In genomic region chr6:20061952-20062351, GRCh38 we compare ENCODE assay signal across 18 cellular contexts.
DNase-seq lines count a peak whose midpoint lies in the region; ATAC-seq, FAIRE-seq and TF ChIP-seq lines count a peak whose summit lies in the region.
"Had no signal": no experiment of that assay in that cellular context is flagged by ENCODE, and none has a peak within 500 bp of the region (broad histone marks: within the 10 kb centered on the region; RNA-seq: fewer than 3 reads in every experiment).

No MANE protein-coding gene starts in this region.

- H3K4me3 Mint-ChIP-seq in activated CD4-positive, alpha-beta T cell treated with anti-CD3 and anti-CD28 coated beads, Interleukin-2, amount 10 ng/mL, durations not matched to agents 7 days and 5 days = no peak overlapping the region
- H3K4me3 Mint-ChIP-seq in activated CD4-positive, alpha-beta T cell treated with anti-CD3 and anti-CD28 coated beads for 36 hours = no peak overlapping the region
- peak overlapping the region; percentile 47 for H3K4me3 Mint-ChIP-seq in natural killer cell
- H3K4me3 Mint-ChIP-seq: CD14-positive monocyte; central memory CD8-positive, alpha-beta T cell; type B pancreatic cell had no signal

- no peak for ATAC-seq in activated CD4-positive, alpha-beta T cell treated with anti-CD3 and anti-CD28 coated beads for 36 hours
- ATAC-seq in GM21528 (IDR thresholded peaks at IDR 0.05; ENCODE audit: low FRiP score, unreplicated experiment) = peak; percentile 91
- peak; percentile 73 for ATAC-seq in HG03135 (IDR thresholded peaks at IDR 0.05; ENCODE audit: unreplicated experiment)
- ATAC-seq in natural killer cell = peak in 1 of 3 donors; percentile 53
- ATAC-seq: Right ventricle myocardium inferior had no signal

- no peaks in the 10 kb centered on the region for H3K36me3 Mint-ChIP-seq in activated CD4-positive, alpha-beta T cell treated with anti-CD3 and anti-CD28 coated beads, Interleukin-2, amount 10 ng/mL, durations not matched to agents 7 days and 5 days (ENCODE audit: low read depth)
- H3K36me3 Mint-ChIP-seq in activated CD4-positive, alpha-beta T cell treated with anti-CD3 and anti-CD28 coated beads for 36 hours (ENCODE audit: low read depth) = no peaks in the 10 kb centered on the region
- H3K36me3 Mint-ChIP-seq in natural killer cell = no peaks in the 10 kb centered on the region
- H3K36me3 Mint-ChIP-seq: CD14-positive monocyte, type B pancreatic cell had no signal

- peak overlapping the region; percentile 2 for H3K27ac Mint-ChIP-seq in activated CD4-positive, alpha-beta T cell treated with anti-CD3 and anti-CD28 coated beads, Interleukin-2, amount 10 ng/mL, durations not matched to agents 7 days and 5 days
- no peak overlapping the region for H3K27ac Mint-ChIP-seq in activated CD4-positive, alpha-beta T cell treated with anti-CD3 and anti-CD28 coated beads for 36 hours
- peak overlapping the region; percentile 13 to 63 for H3K27ac Mint-ChIP-seq in natural killer cell
- H3K27ac Mint-ChIP-seq: CD14-positive monocyte, type B pancreatic cell had no signal

- H3K9me3 Mint-ChIP-seq in activated CD4-positive, alpha-beta T cell treated with anti-CD3 and anti-CD28 coated beads, Interleukin-2, amount 10 ng/mL, durations not matched to agents 7 days and 5 days = no peaks in the 10 kb centered on the region
- H3K9me3 Mint-ChIP-seq in activated CD4-positive, alpha-beta T cell treated with anti-CD3 and anti-CD28 coated beads for 36 hours (ENCODE audit: low read depth) = no peaks in the 10 kb centered on the region
- no peaks in the 10 kb centered on the region for H3K9me3 Mint-ChIP-seq in natural killer cell
- H3K9me3 Mint-ChIP-seq: central memory CD8-positive, alpha-beta T cell had no signal

- CTCF ChIA-PET in activated CD4-positive, alpha-beta T cell treated with anti-CD3 and anti-CD28 coated beads, Interleukin-2, amount 10 ng/mL, durations not matched to agents 7 days and 5 days (lab: Charles Lee) = interaction anchor here (1.0 kb wide), 1 partner anchor 30 kb away, joined by 3 read pairs; no protein-coding TSS in a partner anchor
- CTCF ChIA-PET in activated CD4-positive, alpha-beta T cell treated with anti-CD3 and anti-CD28 coated beads for 36 hours (lab: Charles Lee) = interaction anchor here (0.6 to 0.8 kb wide), 2 partner anchors 65 to 141 kb away, joined by 3 read pairs; no protein-coding TSS in a partner anchor

- FAIRE-seq in frontal cortex (lab: Jason Lieb, UNC) = no peak
- FAIRE-seq: GM12891, keratinocyte had no signal

- no peak for TF ChIP-seq CTCF in natural killer cell (IDR thresholded peaks at IDR 0.05)

- no peaks in the 10 kb centered on the region for H3K27me3 Mint-ChIP-seq in activated CD4-positive, alpha-beta T cell treated with anti-CD3 and anti-CD28 coated beads, Interleukin-2, amount 10 ng/mL, durations not matched to agents 7 days and 5 days
- H3K27me3 Mint-ChIP-seq in activated CD4-positive, alpha-beta T cell treated with anti-CD3 and anti-CD28 coated beads for 36 hours = peaks cover under 1% of the 10 kb centered on the region
- H3K27me3 Mint-ChIP-seq in natural killer cell (ENCODE audit: low read depth in 2 of 2) = peaks cover 3 to 6% of the 10 kb centered on the region in 2 donors
- H3K27me3 Mint-ChIP-seq: type B pancreatic cell had no signal

- no peak for DNase-seq in activated CD4-positive, alpha-beta T cell treated with anti-CD3 and anti-CD28 coated beads, Interleukin-2, amount 10 ng/mL, durations not matched to agents 7 days and 5 days
- DNase-seq in activated CD4-positive, alpha-beta T cell treated with anti-CD3 and anti-CD28 coated beads for 36 hours = no peak
- DNase-seq in natural killer cell = no peak
- no peak for DNase-seq in effector CD8-positive, alpha-beta T cell (lab: John Stamatoyannopoulos, UW)
- DNase-seq in amygdala (lab: John Stamatoyannopoulos, UW) = no peak
- no peak for DNase-seq in frontal cortex (ENCODE audit: low spot score in 2 of 2)
- DNase-seq: activated CD4-positive, alpha-beta T cell treated with anti-CD3 and anti-CD28 coated beads for 1 hour; mesendoderm; NK-92 treated with Interleukin-12 subunit alpha and Interleukin-12 subunit beta, amount 100 ng/mL, for 24 hours; stimulated activated CD4-positive, alpha-beta T cell treated with anti-CD3 and anti-CD28 coated beads, Interleukin-1b, Interleukin-23, amount 100 ng/mL, for 48 hours had no signal

- peaks cover 16% of the 10 kb centered on the region for H3K4me1 Mint-ChIP-seq in activated CD4-positive, alpha-beta T cell treated with anti-CD3 and anti-CD28 coated beads, Interleukin-2, amount 10 ng/mL, durations not matched to agents 7 days and 5 days
- H3K4me1 Mint-ChIP-seq in activated CD4-positive, alpha-beta T cell treated with anti-CD3 and anti-CD28 coated beads for 36 hours = peaks cover 4% of the 10 kb centered on the region
- peaks cover 18 to 27% of the 10 kb centered on the region in 2 donors for H3K4me1 Mint-ChIP-seq in natural killer cell

- POLR2A ChIA-PET in activated CD4-positive, alpha-beta T cell treated with anti-CD3 and anti-CD28 coated beads, Interleukin-2, amount 10 ng/mL, durations not matched to agents 7 days and 5 days (lab: Charles Lee) = interaction anchor here (0.6 kb wide), 1 partner anchor 17 kb away, joined by 3 read pairs; no protein-coding TSS in a partner anchor
- POLR2A ChIA-PET in activated CD4-positive, alpha-beta T cell treated with anti-CD3 and anti-CD28 coated beads for 36 hours (lab: Charles Lee) = no interaction called here

- intact Hi-C loops in activated CD4-positive, alpha-beta T cell treated with anti-CD3 and anti-CD28 coated beads for 36 hours (cut with DNase I, micrococcal nuclease) = no loop called here
- intact Hi-C loops in natural killer cell (cut with micrococcal nuclease) = no loop called here
